Comparison of ENCODE assay signal across 1 cellular context in genomic region chr3:181713300-181713647, GRCh38.
TF ChIP-seq lines count a peak whose summit lies in the region.

No MANE protein-coding gene starts in this region.

TF ChIP-seq in WTC11, 78 proteins besides CTCF, POLR2A, EP300 and RAD21 (continued from another document):
- TF ChIP-seq ZNF281 (CRISPR knock-in tag; IDR thresholded peaks at IDR 0.05) (no peak), CBFB (CRISPR knock-in tag; IDR thresholded peaks at IDR 0.05; ENCODE audit: low read depth) (no peak), TEAD4 (CRISPR knock-in tag; IDR thresholded peaks at IDR 0.05) (no peak), PRRX2 (CRISPR knock-in tag; IDR thresholded peaks at IDR 0.05) (no peak), RORB (CRISPR knock-in tag; IDR thresholded peaks at IDR 0.05) (no peak), JUN (CRISPR knock-in tag; IDR thresholded peaks at IDR 0.05) (no peak; the same call in 1 of the 2 replicates), NFATC4 (CRISPR knock-in tag; IDR thresholded peaks at IDR 0.05) (no peak), EMX1 (CRISPR knock-in tag; IDR thresholded peaks at IDR 0.05) (no peak), SMAD3 (CRISPR knock-in tag; IDR thresholded peaks at IDR 0.05; ENCODE audit: borderline replicate concordance) (no peak)
- TF ChIP-seq, protein P1, sequence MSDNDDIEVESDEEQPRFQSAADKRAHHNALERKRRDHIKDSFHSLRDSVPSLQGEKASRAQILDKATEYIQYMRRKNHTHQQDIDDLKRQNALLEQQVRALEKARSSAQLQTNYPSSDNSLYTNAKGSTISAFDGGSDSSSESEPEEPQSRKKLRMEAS (CRISPR knock-in tag; IDR thresholded peaks at IDR 0.05) = no peak
- TF ChIP-seq, protein P2, sequence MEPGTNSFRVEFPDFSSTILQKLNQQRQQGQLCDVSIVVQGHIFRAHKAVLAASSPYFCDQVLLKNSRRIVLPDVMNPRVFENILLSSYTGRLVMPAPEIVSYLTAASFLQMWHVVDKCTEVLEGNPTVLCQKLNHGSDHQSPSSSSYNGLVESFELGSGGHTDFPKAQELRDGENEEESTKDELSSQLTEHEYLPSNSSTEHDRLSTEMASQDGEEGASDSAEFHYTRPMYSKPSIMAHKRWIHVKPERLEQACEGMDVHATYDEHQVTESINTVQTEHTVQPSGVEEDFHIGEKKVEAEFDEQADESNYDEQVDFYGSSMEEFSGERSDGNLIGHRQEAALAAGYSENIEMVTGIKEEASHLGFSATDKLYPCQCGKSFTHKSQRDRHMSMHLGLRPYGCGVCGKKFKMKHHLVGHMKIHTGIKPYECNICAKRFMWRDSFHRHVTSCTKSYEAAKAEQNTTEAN (CRISPR knock-in tag; IDR thresholded peaks at IDR 0.05) = no peak
